Comparison of ENCODE assay signal across 1 cellular context in the genomic region with DNA sequence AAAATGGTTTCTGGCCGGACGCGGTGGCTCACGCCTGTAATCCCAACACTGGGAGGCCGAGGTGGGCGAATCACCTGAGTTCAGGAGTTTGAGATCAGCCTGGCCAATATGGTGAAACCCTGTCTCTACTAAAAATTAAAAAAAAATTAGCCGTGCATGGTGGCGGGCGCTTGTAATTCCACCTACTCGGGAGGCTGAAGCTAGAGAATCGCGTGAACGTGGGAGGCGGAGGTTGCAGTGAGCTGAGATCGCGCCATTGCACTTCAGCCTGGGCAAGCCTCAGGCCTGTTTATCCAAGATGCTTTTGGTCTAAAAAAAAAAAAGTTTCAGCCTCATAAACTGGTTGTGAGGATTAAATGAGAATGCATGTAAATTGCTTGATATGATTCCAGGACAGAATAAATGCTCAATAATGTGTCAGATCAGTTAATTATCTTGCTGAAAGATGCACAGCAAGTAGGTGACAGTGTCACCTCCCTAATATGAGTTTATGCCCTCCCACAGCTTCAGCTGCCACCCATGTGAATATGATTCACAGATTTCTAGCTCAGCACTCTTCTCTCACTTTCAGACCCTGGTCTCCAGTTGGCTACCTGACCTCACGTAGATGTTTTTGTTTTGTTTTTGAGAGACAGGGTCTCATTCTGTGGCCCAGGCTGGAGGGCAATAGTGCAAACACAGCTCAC.
TF ChIP-seq lines count a peak whose summit lies in the region.

No MANE protein-coding gene starts in this region.

TF ChIP-seq in HepG2, 621 proteins besides CTCF, POLR2A, EP300 and RAD21:
- no peak for TF ChIP-seq ZFP91 (CRISPR knock-in tag; IDR thresholded peaks at IDR 0.05; ENCODE audit: borderline replicate concordance)
- no peak for TF ChIP-seq XBP1 (CRISPR knock-in tag; IDR thresholded peaks at IDR 0.05)
- peak; percentile 77 for TF ChIP-seq ZNF768 (CRISPR knock-in tag; IDR thresholded peaks at IDR 0.05)
- no peak for TF ChIP-seq ZBTB7B (CRISPR knock-in tag; IDR thresholded peaks at IDR 0.05)
- no peak for TF ChIP-seq ZNF34 (CRISPR knock-in tag; IDR thresholded peaks at IDR 0.05; ENCODE audit: borderline replicate concordance)
- no peak for TF ChIP-seq ZNF891 (CRISPR knock-in tag; IDR thresholded peaks at IDR 0.05)
- peak; percentile 67 for TF ChIP-seq ZMYM3 (CRISPR knock-in tag; IDR thresholded peaks at IDR 0.05)
- TF ChIP-seq ARNTL (CRISPR knock-in tag; IDR thresholded peaks at IDR 0.05): no peak
- TF ChIP-seq NR2F1 (CRISPR knock-in tag; IDR thresholded peaks at IDR 0.05): no peak
- TF ChIP-seq NONO (IDR thresholded peaks at IDR 0.05): no peak
- TF ChIP-seq NONO (CRISPR knock-in tag; conservative IDR thresholded peaks at IDR 0.05): no peak
- TF ChIP-seq, protein P1, sequence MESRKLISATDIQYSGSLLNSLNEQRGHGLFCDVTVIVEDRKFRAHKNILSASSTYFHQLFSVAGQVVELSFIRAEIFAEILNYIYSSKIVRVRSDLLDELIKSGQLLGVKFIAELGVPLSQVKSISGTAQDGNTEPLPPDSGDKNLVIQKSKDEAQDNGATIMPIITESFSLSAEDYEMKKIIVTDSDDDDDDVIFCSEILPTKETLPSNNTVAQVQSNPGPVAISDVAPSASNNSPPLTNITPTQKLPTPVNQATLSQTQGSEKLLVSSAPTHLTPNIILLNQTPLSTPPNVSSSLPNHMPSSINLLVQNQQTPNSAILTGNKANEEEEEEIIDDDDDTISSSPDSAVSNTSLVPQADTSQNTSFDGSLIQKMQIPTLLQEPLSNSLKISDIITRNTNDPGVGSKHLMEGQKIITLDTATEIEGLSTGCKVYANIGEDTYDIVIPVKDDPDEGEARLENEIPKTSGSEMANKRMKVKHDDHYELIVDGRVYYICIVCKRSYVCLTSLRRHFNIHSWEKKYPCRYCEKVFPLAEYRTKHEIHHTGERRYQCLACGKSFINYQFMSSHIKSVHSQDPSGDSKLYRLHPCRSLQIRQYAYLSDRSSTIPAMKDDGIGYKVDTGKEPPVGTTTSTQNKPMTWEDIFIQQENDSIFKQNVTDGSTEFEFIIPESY (CRISPR knock-in tag; IDR thresholded peaks at IDR 0.05): peak; percentile 82; the same call in 1 of the 2 replicates
- TF ChIP-seq, protein P2, sequence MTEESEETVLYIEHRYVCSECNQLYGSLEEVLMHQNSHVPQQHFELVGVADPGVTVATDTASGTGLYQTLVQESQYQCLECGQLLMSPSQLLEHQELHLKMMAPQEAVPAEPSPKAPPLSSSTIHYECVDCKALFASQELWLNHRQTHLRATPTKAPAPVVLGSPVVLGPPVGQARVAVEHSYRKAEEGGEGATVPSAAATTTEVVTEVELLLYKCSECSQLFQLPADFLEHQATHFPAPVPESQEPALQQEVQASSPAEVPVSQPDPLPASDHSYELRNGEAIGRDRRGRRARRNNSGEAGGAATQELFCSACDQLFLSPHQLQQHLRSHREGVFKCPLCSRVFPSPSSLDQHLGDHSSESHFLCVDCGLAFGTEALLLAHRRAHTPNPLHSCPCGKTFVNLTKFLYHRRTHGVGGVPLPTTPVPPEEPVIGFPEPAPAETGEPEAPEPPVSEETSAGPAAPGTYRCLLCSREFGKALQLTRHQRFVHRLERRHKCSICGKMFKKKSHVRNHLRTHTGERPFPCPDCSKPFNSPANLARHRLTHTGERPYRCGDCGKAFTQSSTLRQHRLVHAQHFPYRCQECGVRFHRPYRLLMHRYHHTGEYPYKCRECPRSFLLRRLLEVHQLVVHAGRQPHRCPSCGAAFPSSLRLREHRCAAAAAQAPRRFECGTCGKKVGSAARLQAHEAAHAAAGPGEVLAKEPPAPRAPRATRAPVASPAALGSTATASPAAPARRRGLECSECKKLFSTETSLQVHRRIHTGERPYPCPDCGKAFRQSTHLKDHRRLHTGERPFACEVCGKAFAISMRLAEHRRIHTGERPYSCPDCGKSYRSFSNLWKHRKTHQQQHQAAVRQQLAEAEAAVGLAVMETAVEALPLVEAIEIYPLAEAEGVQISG (CRISPR knock-in tag; IDR thresholded peaks at IDR 0.05): no peak
- TF ChIP-seq PPARG (CRISPR knock-in tag; conservative IDR thresholded peaks at IDR 0.05): peak; percentile 38; the same call in 1 of the 2 replicates
- no peak for TF ChIP-seq RNF2 (conservative IDR thresholded peaks at IDR 0.05; ENCODE audit: low read depth)
- 0 out of 2 replicates have a peak, but pooled peaks have one; percentile 29 for TF ChIP-seq ZNF280D (CRISPR knock-in tag; IDR thresholded peaks at IDR 0.05)
- no peak for TF ChIP-seq ZNF687 (CRISPR knock-in tag; IDR thresholded peaks at IDR 0.05)
- peak; percentile 68; the same call in 1 of the 2 replicates for TF ChIP-seq ZBTB38 (CRISPR knock-in tag; IDR thresholded peaks at IDR 0.05)
- TF ChIP-seq JUND (CRISPR knock-in tag; IDR thresholded peaks at IDR 0.05): no peak
- TF ChIP-seq CREBL2 (CRISPR knock-in tag; IDR thresholded peaks at IDR 0.05; ENCODE audit: borderline replicate concordance): no peak
- TF ChIP-seq, protein P3, sequence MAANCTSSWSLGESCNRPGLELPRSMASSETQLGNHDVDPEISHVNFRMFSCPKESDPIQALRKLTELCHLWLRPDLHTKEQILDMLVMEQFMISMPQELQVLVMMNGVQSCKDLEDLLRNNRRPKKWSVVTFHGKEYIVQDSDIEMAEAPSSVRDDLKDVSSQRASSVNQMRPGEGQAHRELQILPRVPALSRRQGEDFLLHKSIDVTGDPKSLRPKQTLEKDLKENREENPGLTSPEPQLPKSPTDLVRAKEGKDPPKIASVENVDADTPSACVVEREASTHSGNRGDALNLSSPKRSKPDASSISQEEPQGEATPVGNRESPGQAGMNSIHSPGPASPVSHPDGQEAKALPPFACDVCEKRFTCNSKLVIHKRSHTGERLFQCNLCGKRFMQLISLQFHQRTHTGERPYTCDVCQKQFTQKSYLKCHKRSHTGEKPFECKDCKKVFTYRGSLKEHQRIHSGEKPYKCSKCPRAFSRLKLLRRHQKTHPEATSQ (CRISPR knock-in tag; IDR thresholded peaks at IDR 0.05; ENCODE audit: borderline replicate concordance): no peak
- TF ChIP-seq, protein P4, sequence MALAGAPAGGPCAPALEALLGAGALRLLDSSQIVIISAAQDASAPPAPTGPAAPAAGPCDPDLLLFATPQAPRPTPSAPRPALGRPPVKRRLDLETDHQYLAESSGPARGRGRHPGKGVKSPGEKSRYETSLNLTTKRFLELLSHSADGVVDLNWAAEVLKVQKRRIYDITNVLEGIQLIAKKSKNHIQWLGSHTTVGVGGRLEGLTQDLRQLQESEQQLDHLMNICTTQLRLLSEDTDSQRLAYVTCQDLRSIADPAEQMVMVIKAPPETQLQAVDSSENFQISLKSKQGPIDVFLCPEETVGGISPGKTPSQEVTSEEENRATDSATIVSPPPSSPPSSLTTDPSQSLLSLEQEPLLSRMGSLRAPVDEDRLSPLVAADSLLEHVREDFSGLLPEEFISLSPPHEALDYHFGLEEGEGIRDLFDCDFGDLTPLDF (CRISPR knock-in tag; IDR thresholded peaks at IDR 0.05): no peak
- no peak for TF ChIP-seq PAF1 (CRISPR knock-in tag; IDR thresholded peaks at IDR 0.05)
